In genomic region chr10:119688033-119688508, GRCh38 we compare ENCODE assay signal across 1 cellular context.
TF ChIP-seq lines count a peak whose summit lies in the region.

No MANE protein-coding gene starts in this region.

TF ChIP-seq in K562, 482 proteins besides CTCF, POLR2A, EP300 and RAD21 (continued from another document and continues in another):
- TF ChIP-seq, protein P1, sequence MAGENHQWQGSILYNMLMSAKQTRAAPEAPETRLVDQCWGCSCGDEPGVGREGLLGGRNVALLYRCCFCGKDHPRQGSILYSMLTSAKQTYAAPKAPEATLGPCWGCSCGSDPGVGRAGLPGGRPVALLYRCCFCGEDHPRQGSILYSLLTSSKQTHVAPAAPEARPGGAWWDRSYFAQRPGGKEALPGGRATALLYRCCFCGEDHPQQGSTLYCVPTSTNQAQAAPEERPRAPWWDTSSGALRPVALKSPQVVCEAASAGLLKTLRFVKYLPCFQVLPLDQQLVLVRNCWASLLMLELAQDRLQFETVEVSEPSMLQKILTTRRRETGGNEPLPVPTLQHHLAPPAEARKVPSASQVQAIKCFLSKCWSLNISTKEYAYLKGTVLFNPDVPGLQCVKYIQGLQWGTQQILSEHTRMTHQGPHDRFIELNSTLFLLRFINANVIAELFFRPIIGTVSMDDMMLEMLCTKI (IDR thresholded peaks at IDR 0.05; ENCODE audit: partially characterized antibody) = no peak
- no peak for TF ChIP-seq MAX (CRISPR knock-in tag; IDR thresholded peaks at IDR 0.05)
- TF ChIP-seq, protein P2, sequence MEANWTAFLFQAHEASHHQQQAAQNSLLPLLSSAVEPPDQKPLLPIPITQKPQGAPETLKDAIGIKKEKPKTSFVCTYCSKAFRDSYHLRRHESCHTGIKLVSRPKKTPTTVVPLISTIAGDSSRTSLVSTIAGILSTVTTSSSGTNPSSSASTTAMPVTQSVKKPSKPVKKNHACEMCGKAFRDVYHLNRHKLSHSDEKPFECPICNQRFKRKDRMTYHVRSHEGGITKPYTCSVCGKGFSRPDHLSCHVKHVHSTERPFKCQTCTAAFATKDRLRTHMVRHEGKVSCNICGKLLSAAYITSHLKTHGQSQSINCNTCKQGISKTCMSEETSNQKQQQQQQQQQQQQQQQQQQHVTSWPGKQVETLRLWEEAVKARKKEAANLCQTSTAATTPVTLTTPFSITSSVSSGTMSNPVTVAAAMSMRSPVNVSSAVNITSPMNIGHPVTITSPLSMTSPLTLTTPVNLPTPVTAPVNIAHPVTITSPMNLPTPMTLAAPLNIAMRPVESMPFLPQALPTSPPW (CRISPR knock-in tag; IDR thresholded peaks at IDR 0.05) = peak; percentile 18
- TF ChIP-seq AFF4 (CRISPR knock-in tag; IDR thresholded peaks at IDR 0.05) = no peak
- TF ChIP-seq, protein P3, sequence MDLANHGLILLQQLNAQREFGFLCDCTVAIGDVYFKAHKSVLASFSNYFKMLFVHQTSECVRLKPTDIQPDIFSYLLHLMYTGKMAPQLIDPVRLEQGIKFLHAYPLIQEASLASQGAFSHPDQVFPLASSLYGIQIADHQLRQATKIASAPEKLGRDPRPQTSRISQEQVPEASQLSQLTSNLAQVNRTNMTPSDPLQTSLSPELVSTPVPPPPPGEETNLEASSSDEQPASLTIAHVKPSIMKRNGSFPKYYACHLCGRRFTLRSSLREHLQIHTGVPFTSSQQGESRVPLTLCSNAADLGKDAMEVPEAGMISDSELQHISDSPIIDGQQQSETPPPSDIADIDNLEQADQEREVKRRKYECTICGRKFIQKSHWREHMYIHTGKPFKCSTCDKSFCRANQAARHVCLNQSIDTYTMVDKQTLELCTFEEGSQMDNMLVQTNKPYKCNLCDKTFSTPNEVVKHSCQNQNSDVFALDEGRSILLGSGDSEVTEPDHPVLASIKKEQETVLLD (IDR thresholded peaks at IDR 0.05) = no peak
- TF ChIP-seq, protein P4, sequence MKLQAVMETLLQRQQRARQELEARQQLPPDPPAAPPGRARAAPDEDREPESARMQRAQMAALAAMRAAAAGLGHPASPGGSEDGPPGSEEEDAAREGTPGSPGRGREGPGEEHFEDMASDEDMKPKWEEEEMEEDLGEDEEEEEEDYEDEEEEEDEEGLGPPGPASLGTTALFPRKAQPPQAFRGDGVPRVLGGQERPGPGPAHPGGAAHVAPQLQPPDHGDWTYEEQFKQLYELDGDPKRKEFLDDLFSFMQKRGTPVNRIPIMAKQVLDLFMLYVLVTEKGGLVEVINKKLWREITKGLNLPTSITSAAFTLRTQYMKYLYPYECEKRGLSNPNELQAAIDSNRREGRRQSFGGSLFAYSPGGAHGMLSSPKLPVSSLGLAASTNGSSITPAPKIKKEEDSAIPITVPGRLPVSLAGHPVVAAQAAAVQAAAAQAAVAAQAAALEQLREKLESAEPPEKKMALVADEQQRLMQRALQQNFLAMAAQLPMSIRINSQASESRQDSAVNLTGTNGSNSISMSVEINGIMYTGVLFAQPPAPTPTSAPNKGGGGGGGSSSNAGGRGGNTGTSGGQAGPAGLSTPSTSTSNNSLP (IDR thresholded peaks at IDR 0.05; ENCODE audit: borderline replicate concordance, low read depth, low read length) = no peak
- no peak for TF ChIP-seq ZNF408 (CRISPR knock-in tag; IDR thresholded peaks at IDR 0.05; ENCODE audit: low read depth)
- TF ChIP-seq RBM17 (IDR thresholded peaks at IDR 0.05; ENCODE audit: borderline replicate concordance, low read depth, low read length) = no peak
- peak; percentile 54; the same call in 1 of the 2 replicates for TF ChIP-seq ZNF444 (CRISPR knock-in tag; IDR thresholded peaks at IDR 0.05)
- TF ChIP-seq PHB (CRISPR knock-in tag; IDR thresholded peaks at IDR 0.05) = no peak
- TF ChIP-seq ZNF146 (CRISPR knock-in tag; IDR thresholded peaks at IDR 0.05; ENCODE audit: unreplicated experiment) = no peak
- TF ChIP-seq BCL6 (CRISPR knock-in tag; IDR thresholded peaks at IDR 0.05) = peak; percentile 87
- peak; percentile 82; the same call in 1 of the 2 replicates for TF ChIP-seq ZNF584 (CRISPR knock-in tag; IDR thresholded peaks at IDR 0.05; ENCODE audit: low read depth)
- no peak for TF ChIP-seq RUNX1 (IDR thresholded peaks at IDR 0.05; ENCODE audit: low read depth)
- TF ChIP-seq, protein P5, sequence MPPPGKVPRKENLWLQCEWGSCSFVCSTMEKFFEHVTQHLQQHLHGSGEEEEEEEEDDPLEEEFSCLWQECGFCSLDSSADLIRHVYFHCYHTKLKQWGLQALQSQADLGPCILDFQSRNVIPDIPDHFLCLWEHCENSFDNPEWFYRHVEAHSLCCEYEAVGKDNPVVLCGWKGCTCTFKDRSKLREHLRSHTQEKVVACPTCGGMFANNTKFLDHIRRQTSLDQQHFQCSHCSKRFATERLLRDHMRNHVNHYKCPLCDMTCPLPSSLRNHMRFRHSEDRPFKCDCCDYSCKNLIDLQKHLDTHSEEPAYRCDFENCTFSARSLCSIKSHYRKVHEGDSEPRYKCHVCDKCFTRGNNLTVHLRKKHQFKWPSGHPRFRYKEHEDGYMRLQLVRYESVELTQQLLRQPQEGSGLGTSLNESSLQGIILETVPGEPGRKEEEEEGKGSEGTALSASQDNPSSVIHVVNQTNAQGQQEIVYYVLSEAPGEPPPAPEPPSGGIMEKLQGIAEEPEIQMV (tag; conservative IDR thresholded peaks at IDR 0.05; ENCODE audit: low read depth) = peak; percentile 75
- no peak for TF ChIP-seq ELF1 (tag; IDR thresholded peaks at IDR 0.05)
- TF ChIP-seq HNRNPL (IDR thresholded peaks at IDR 0.05; ENCODE audit: low read depth, low read length) = no peak
- TF ChIP-seq, protein P6, sequence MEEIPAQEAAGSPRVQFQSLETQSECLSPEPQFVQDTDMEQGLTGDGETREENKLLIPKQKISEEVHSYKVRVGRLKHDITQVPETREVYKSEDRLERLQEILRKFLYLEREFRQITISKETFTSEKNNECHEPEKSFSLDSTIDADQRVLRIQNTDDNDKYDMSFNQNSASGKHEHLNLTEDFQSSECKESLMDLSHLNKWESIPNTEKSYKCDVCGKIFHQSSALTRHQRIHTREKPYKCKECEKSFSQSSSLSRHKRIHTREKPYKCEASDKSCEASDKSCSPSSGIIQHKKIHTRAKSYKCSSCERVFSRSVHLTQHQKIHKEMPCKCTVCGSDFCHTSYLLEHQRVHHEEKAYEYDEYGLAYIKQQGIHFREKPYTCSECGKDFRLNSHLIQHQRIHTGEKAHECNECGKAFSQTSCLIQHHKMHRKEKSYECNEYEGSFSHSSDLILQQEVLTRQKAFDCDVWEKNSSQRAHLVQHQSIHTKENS (CRISPR knock-in tag; IDR thresholded peaks at IDR 0.05) = no peak
- TF ChIP-seq ZNF253 (CRISPR knock-in tag; conservative IDR thresholded peaks at IDR 0.05) = no peak
- TF ChIP-seq LCOR (CRISPR knock-in tag; IDR thresholded peaks at IDR 0.05) = no peak
- TF ChIP-seq CBFA2T2 (conservative IDR thresholded peaks at IDR 0.05) = no peak
- TF ChIP-seq MCM5 (IDR thresholded peaks at IDR 0.05; ENCODE audit: low read depth) = no peak
- TF ChIP-seq CC2D1A (IDR thresholded peaks at IDR 0.05) = no peak
- TF ChIP-seq ATF6 (CRISPR knock-in tag; IDR thresholded peaks at IDR 0.05) = no peak
- TF ChIP-seq U2AF1 (optimal IDR thresholded peaks at IDR 0.05; ENCODE audit: low read depth, low read length) = no peak
- no peak for TF ChIP-seq ARNT (IDR thresholded peaks at IDR 0.05)
- TF ChIP-seq KAT2B (IDR thresholded peaks at IDR 0.05; ENCODE audit: low read depth, low read length) = no peak
- TF ChIP-seq HNRNPK (IDR thresholded peaks at IDR 0.05; ENCODE audit: low read depth, low read length, poor library complexity, severe bottlenecking) = no peak
- no peak for TF ChIP-seq NCOA1 (IDR thresholded peaks at IDR 0.05; ENCODE audit: low read depth)
- TF ChIP-seq FOXJ3 (CRISPR knock-in tag; IDR thresholded peaks at IDR 0.05) = no peak
- TF ChIP-seq TOE1 (IDR thresholded peaks at IDR 0.05; ENCODE audit: borderline replicate concordance) = no peak
- TF ChIP-seq TOE1 (CRISPR knock-in tag; IDR thresholded peaks at IDR 0.05; ENCODE audit: borderline replicate concordance, low read depth) = no peak
- TF ChIP-seq EGR1 (conservative IDR thresholded peaks at IDR 0.05) = no peak
- TF ChIP-seq POLR3G (IDR thresholded peaks at IDR 0.05; ENCODE audit: extremely low read depth, insufficient read length, insufficient replicate concordance) = no peak
- TF ChIP-seq XRCC4 (IDR thresholded peaks at IDR 0.05; ENCODE audit: extremely low read depth, insufficient read depth, insufficient read length) = no peak
- no peak for TF ChIP-seq CGGBP1 (CRISPR knock-in tag; IDR thresholded peaks at IDR 0.05)
- TF ChIP-seq ZNF311 (CRISPR knock-in tag; IDR thresholded peaks at IDR 0.05) = peak; percentile 84; the same call in 1 of the 2 replicates
- peak in 1 of 2 experiments; percentile 89; a peak in 2 of 4 replicates for TF ChIP-seq TEAD1 (CRISPR knock-in tag; IDR thresholded peaks at IDR 0.05)
- TF ChIP-seq CBX3 (IDR thresholded peaks at IDR 0.05; ENCODE audit: borderline replicate concordance in 1 of 2, low read length in 2 of 2) = no peak
- TF ChIP-seq ZNF583 (CRISPR knock-in tag; IDR thresholded peaks at IDR 0.05) = peak; percentile 57; the same call in 1 of the 2 replicates
- TF ChIP-seq SMARCE1 (IDR thresholded peaks at IDR 0.05) = no peak
- no peak for TF ChIP-seq RBM22 (IDR thresholded peaks at IDR 0.05; ENCODE audit: low read depth, low read length, poor library complexity, severe bottlenecking)
- TF ChIP-seq FOS (IDR thresholded peaks at IDR 0.05; ENCODE audit: extremely low read depth, insufficient read length) = no peak
- no peak for TF ChIP-seq POLR2G (IDR thresholded peaks at IDR 0.05; ENCODE audit: low read depth, low read length)
- TF ChIP-seq WHSC1 (IDR thresholded peaks at IDR 0.05; ENCODE audit: low read length) = no peak
- TF ChIP-seq SNIP1 (IDR thresholded peaks at IDR 0.05; ENCODE audit: low read depth) = no peak
- TF ChIP-seq RAD51 (IDR thresholded peaks at IDR 0.05; ENCODE audit: borderline replicate concordance, low read depth) = no peak
- no peak for TF ChIP-seq BMI1 (IDR thresholded peaks at IDR 0.05; ENCODE audit: low read length)
- TF ChIP-seq GTF2F1 (IDR thresholded peaks at IDR 0.05; ENCODE audit: low read depth, low read length) = no peak
- no peak for TF ChIP-seq MTA1 (IDR thresholded peaks at IDR 0.05; ENCODE audit: borderline replicate concordance)
- TF ChIP-seq CEBPG (CRISPR knock-in tag; IDR thresholded peaks at IDR 0.05) = no peak
- TF ChIP-seq CEBPG (tag; conservative IDR thresholded peaks at IDR 0.05 in 1 of 2, IDR thresholded peaks at IDR 0.05 in 1 of 2) = peak in 1 of 2 experiments; percentile 43; a peak in 3 of 4 replicates
- peak; percentile 79 for TF ChIP-seq ZNF134 (CRISPR knock-in tag; conservative IDR thresholded peaks at IDR 0.05)
- TF ChIP-seq ATF7 (IDR thresholded peaks at IDR 0.05) = no peak; the same call in 1 of the 2 replicates
- TF ChIP-seq BDP1 (IDR thresholded peaks at IDR 0.05; ENCODE audit: insufficient read depth, insufficient read length) = no peak
